Comparison of ENCODE assay signal across 8 cellular contexts in genomic region chr17:19992803-19993713, GRCh38. TPM values are rescaled to one million over a fixed set of nuclear protein-coding genes. Genes with fewer than 3 reads are reported as not detected.
DNase-seq lines count a peak whose midpoint lies in the region; ATAC-seq and TF ChIP-seq lines count a peak whose summit lies in the region.

No MANE protein-coding gene starts in this region.

- no peak overlapping the region for H4K91ac ChIP-seq in trophoblast cell (ENCODE audit: low read depth, low read length)

- no peak overlapping the region for H4K12ac ChIP-seq in trophoblast cell (ENCODE audit: low read depth, low read length)

- peak; percentile 76 for TF ChIP-seq CTCF in upper lobe of right lung (IDR thresholded peaks at IDR 0.05)

- H3K4me2 ChIP-seq in trophoblast cell (ENCODE audit: low read length), result peak overlapping the region; percentile 40

- peak; percentile 91 for DNase-seq in G401 (ENCODE audit: low spot score)
- peak; percentile 60 for DNase-seq in NCI-H128 (lab: John Stamatoyannopoulos, UW; ENCODE audit: unreplicated experiment)
- DNase-seq in SKM-1 (lab: John Stamatoyannopoulos, UW; ENCODE audit: unreplicated experiment), result peak; percentile 94
- DNase-seq in activated naive CD4-positive, alpha-beta T cell treated with anti-CD3 and anti-CD28 coated beads, Interleukin-2, amount 50 U/mL, for 16 hours, result peak; percentile 77
- peak; percentile 89 for DNase-seq in glomerular visceral epithelial cell (ENCODE audit: extremely low spot score)
- DNase-seq in trophoblast cell, result peak; percentile 91 to 96
- peak; percentile 94 for DNase-seq in upper lobe of right lung

- H3K79me2 ChIP-seq in trophoblast cell (ENCODE audit: control insufficient read depth, insufficient read depth, low read length, poor library complexity), result no peaks in the 10 kb centered on the region

- H3K36me3 ChIP-seq in trophoblast cell (ENCODE audit: control insufficient read depth in 1 of 2, insufficient read depth in 2 of 2, low read length in 2 of 2), result no peaks in the 10 kb centered on the region
- no peaks in the 10 kb centered on the region for H3K36me3 ChIP-seq in upper lobe of right lung

- H3K18ac ChIP-seq in trophoblast cell (ENCODE audit: low read length), result no peak overlapping the region

- no peaks in the 10 kb centered on the region for H3K79me1 ChIP-seq in trophoblast cell (ENCODE audit: low read length)

- no CpG with 5 or more reads among the region's 24 CpGs for WGBS in trophoblast cell (ENCODE audit: extremely low coverage, insufficient coverage, insufficient read length)

- H3K9me3 ChIP-seq in trophoblast cell (ENCODE audit: insufficient read depth, low read depth, low read length) (no peaks in the 10 kb centered on the region), upper lobe of right lung (no peaks in the 10 kb centered on the region)

- H3K4me3 ChIP-seq in trophoblast cell (ENCODE audit: low read depth, low read length), result no peak overlapping the region
- no peak overlapping the region for H3K4me3 ChIP-seq in upper lobe of right lung

- H3K9ac ChIP-seq in trophoblast cell (ENCODE audit: low read length), result no peak overlapping the region

- peak; percentile 77 for ATAC-seq in HG02610 (IDR thresholded peaks at IDR 0.05; ENCODE audit: unreplicated experiment)
- ATAC-seq in upper lobe of right lung, result peak; percentile 100

- H2BK5ac ChIP-seq in trophoblast cell (ENCODE audit: low read depth, low read length, poor library complexity), result no peak overlapping the region

- H3K27ac ChIP-seq in trophoblast cell (ENCODE audit: low read depth, low read length) (no peak overlapping the region), upper lobe of right lung (no peak overlapping the region)

- no peak overlapping the region for H3K14ac ChIP-seq in trophoblast cell (ENCODE audit: low read length)

- no peak overlapping the region for H4K8ac ChIP-seq in trophoblast cell (ENCODE audit: low read depth, low read length)

- no peak overlapping the region for H2AK5ac ChIP-seq in trophoblast cell (ENCODE audit: low read length)

- in situ Hi-C loops in G401 (cut with HindIII; ENCODE audit: low sequenced_read_pairs), result no loop called here

- H2BK120ac ChIP-seq in trophoblast cell (ENCODE audit: insufficient read depth, low read length, poor library complexity), result no peak overlapping the region

- H2AFZ ChIP-seq in trophoblast cell (ENCODE audit: insufficient read depth, low read length, poor library complexity), result no peak overlapping the region

- H3K23ac ChIP-seq in trophoblast cell (ENCODE audit: low read length), result no peak overlapping the region

- H3K4me1 ChIP-seq in trophoblast cell (ENCODE audit: control insufficient read depth in 1 of 2, insufficient read depth in 2 of 2, low read length in 2 of 2), result peaks cover 2 to 3% of the 10 kb centered on the region in 2 experiments
- peaks cover 4% of the 10 kb centered on the region for H3K4me1 ChIP-seq in upper lobe of right lung

- no peak overlapping the region for H3K4ac ChIP-seq in trophoblast cell (ENCODE audit: low read depth, low read length)

- intact Hi-C loops in upper lobe of right lung (cut with DNase I), result loop anchor here (5.0 kb wide), 1 partner anchor 124 kb away; no protein-coding TSS in a partner anchor

- H2BK12ac ChIP-seq in trophoblast cell (ENCODE audit: low read length), result no peak overlapping the region

- H3K27me3 ChIP-seq in trophoblast cell (ENCODE audit: insufficient read depth, low read length), result no peaks in the 10 kb centered on the region
- H3K27me3 ChIP-seq in upper lobe of right lung, result no peaks in the 10 kb centered on the region

RNA-seq across cellular contexts. Expression of gene AKAP10, which starts 15.4 kb away (rescaled TPM):
- 11.7 and 32.4 TPM in 2 replicates for total RNA-seq in G401 (2014; rRNA removed; shearing (Covaris generic))
- polyA plus RNA-seq in trophoblast cell (2013), result 12.9 and 13.5 TPM in 2 replicates
- 42.3 TPM for total RNA-seq in upper lobe of right lung

RNA-seq across cellular contexts. Expression of gene SPECC1, which starts 16.1 kb away (rescaled TPM):
- 0.49 TPM in 1 of 2 replicates, not detected in the other for total RNA-seq in G401 (2014; rRNA removed; shearing (Covaris generic))
- polyA plus RNA-seq in trophoblast cell (2013), result 88.8 and 95.3 TPM in 2 replicates
- 31.0 TPM for total RNA-seq in upper lobe of right lung

Comparison
In these comparisons a context has a peak if more than half of its experiments do, and no peak if none do; other contexts are left out.
1. RNA of gene SPECC1, which starts 16.1 kb away (total RNA-seq): 31.0 TPM in upper lobe of right lung (single experiment); 0.49 TPM in G401; every median in the first group is over 10 times any median in the second.
2. Peak in every context shown above with its lines, with median percentiles within 50 percentile points of each other: DNase-seq.